ENCODE assay signal across 8 cellular contexts in the genomic region with DNA sequence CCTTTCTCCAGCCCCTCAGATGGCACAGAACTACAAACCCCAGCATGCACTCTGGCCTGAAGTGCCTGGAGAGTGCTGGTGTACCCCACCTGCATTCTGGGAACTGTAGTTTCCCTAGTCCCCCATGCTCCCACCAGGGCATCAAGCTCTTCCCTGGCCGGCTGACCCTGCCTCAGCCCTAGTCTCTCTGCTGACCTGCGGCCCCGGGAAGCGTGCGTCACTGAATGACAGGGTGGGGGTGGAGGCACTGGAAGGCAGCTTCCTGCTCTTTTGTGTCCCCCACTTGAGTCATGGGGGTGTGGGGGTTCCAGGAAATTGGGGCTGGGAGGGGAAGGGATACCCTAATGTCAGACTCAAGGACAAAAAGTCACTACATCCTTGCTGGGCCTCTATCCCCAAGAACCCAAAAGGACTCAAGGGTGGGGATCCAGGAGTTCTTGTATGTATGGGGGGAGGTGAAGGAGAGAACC. TPM values are rescaled to one million over a fixed set of nuclear protein-coding genes. Genes with fewer than 3 reads are reported as not detected.
DNase-seq lines count a peak whose midpoint lies in the region; ATAC-seq and TF ChIP-seq lines count a peak whose summit lies in the region.

No MANE protein-coding gene starts in this region.

- peak overlapping the region in 1 of 2 donors; percentile 39 for H3K27ac ChIP-seq in left lung
- H3K27ac ChIP-seq in foreskin keratinocyte, result no peak overlapping the region

- no peaks in the 10 kb centered on the region for H3K36me3 ChIP-seq in left lung

- no peak overlapping the region for H3K4me3 Mint-ChIP-seq in Calu3 (ENCODE audit: low read depth, unreplicated experiment)
- H3K4me3 Mint-ChIP-seq in effector memory CD8-positive, alpha-beta T cell, result no peak overlapping the region

- CTCF ChIA-PET in Calu3 (lab: Charles Lee), result interaction anchor here (0.6 to 1.2 kb wide), 2 partner anchors 10 to 26 kb away, joined by 3 to 4 read pairs; no protein-coding TSS in a partner anchor

- TF ChIP-seq CTCF in left lung (IDR thresholded peaks at IDR 0.05), result no peak
- TF ChIP-seq CTCF in Calu3 (IDR thresholded peaks at IDR 0.05; ENCODE audit: unreplicated experiment), result no peak
- no peak for TF ChIP-seq CTCF in foreskin keratinocyte (conservative IDR thresholded peaks at IDR 0.05)

- DNase-seq in DMS114 treated with DMSO at 0.1 percent for 48 hours (lab: John Stamatoyannopoulos, UW; ENCODE audit: unreplicated experiment), result peak; percentile 29
- peak; percentile 12 for DNase-seq in UCSD-AML1 (lab: John Stamatoyannopoulos, UW; ENCODE audit: unreplicated experiment)
- DNase-seq in left lung, result no peak
- DNase-seq in Calu3, result no peak
- DNase-seq in effector memory CD8-positive, alpha-beta T cell, result no peak
- no peak for DNase-seq in GOT3 (lab: John Stamatoyannopoulos, UW)
- DNase-seq in foreskin keratinocyte, result no peak

- no peak overlapping the region for H3K27ac Mint-ChIP-seq in Calu3 (ENCODE audit: unreplicated experiment)
- H3K27ac Mint-ChIP-seq in effector memory CD8-positive, alpha-beta T cell, result peak overlapping the region in 1 of 2 donors; percentile 16

- peaks cover 28% of the 10 kb centered on the region for H3K27me3 Mint-ChIP-seq in Calu3 (ENCODE audit: unreplicated experiment)
- H3K27me3 Mint-ChIP-seq in effector memory CD8-positive, alpha-beta T cell, result peaks cover 17 to 41% of the 10 kb centered on the region in 2 donors

- H3K27me3 ChIP-seq in left lung (peaks cover 0 to 24% of the 10 kb centered on the region in 2 donors), foreskin keratinocyte (peaks cover 3% of the 10 kb centered on the region)

- H3K9me3 ChIP-seq in left lung, result peaks cover 0 to 12% of the 10 kb centered on the region in 2 donors

- no peak overlapping the region for H3K4me3 ChIP-seq in left lung

- H3K9me3 Mint-ChIP-seq in Calu3 (ENCODE audit: low read depth, unreplicated experiment), result peaks cover 16% of the 10 kb centered on the region
- H3K9me3 Mint-ChIP-seq in effector memory CD8-positive, alpha-beta T cell, result peaks cover 0 to 15% of the 10 kb centered on the region in 2 donors

- H3K4me1 Mint-ChIP-seq in Calu3 (ENCODE audit: low read depth, unreplicated experiment), result peaks cover 25% of the 10 kb centered on the region
- H3K4me1 Mint-ChIP-seq in effector memory CD8-positive, alpha-beta T cell (ENCODE audit: low read depth in 2 of 2), result peaks cover 19% of the 10 kb centered on the region in 2 donors

- intact Hi-C loops in left lung (cut with DNase I) (no loop called here), Calu3 (cut with micrococcal nuclease; ENCODE audit: unreplicated experiment) (no loop called here)

- peaks cover 3 to 42% of the 10 kb centered on the region in 2 donors for H3K4me1 ChIP-seq in left lung
- no peaks in the 10 kb centered on the region for H3K4me1 ChIP-seq in foreskin keratinocyte

- peak; percentile 59 for ATAC-seq in HG02642 (IDR thresholded peaks at IDR 0.05; ENCODE audit: poor library complexity, unreplicated experiment)
- peak; percentile 43 for ATAC-seq in left lung
- ATAC-seq in effector memory CD8-positive, alpha-beta T cell (replicated peaks), result no peak
- ATAC-seq in foreskin keratinocyte, result no peak

- BruUV-seq in Calu3 (replicated peaks; lab: Mats Ljungman, UMichigan), result no TSS peak

- peaks cover 13% of the 10 kb centered on the region for H3K36me3 Mint-ChIP-seq in Calu3 (ENCODE audit: insufficient read depth, unreplicated experiment)
- H3K36me3 Mint-ChIP-seq in effector memory CD8-positive, alpha-beta T cell (ENCODE audit: insufficient read depth), result peaks cover 2% of the 10 kb centered on the region

RNA-seq across cellular contexts. Expression of gene NOS3, which starts 2.1 kb away (rescaled TPM):
- total RNA-seq in left lung, result 10 to 100 TPM; 12.1 to 21.8 TPM
- 0.71 and 1.1 TPM in 2 replicates for total RNA-seq in Calu3 (2022)
- 3.4 and 5.3 TPM in 2 replicates for total RNA-seq in foreskin keratinocyte
- 2.1 and 6.0 TPM in 2 replicates for polyA plus RNA-seq in foreskin keratinocyte

RNA-seq across cellular contexts. Expression of gene KCNH2, which starts 14.7 kb away (rescaled TPM):
- total RNA-seq in left lung (1 to 10 TPM in 1 of 2 donors, under 1 TPM in 1; 0.82 to 1.3 TPM), Calu3 (2022) (0.45 and 0.66 TPM in 2 replicates), foreskin keratinocyte (not detected in 2 replicates)
- polyA plus RNA-seq in foreskin keratinocyte, result not detected in 2 replicates

RNA-seq across cellular contexts. Expression of gene ATG9B, which starts 31.4 kb away (rescaled TPM):
- total RNA-seq in left lung (under 1 TPM; 0.68 to 0.70 TPM), Calu3 (2022) (7.9 and 17.7 TPM in 2 replicates), foreskin keratinocyte (0.18 and 0.31 TPM in 2 replicates)
- 0.16 and 0.20 TPM in 2 replicates for polyA plus RNA-seq in foreskin keratinocyte

RNA-seq across cellular contexts. Expression of gene ABCB8, which starts 35.4 kb away (rescaled TPM):
- total RNA-seq in left lung (10 to 100 TPM; 47.5 to 52.1 TPM), Calu3 (2022) (40.2 and 42.3 TPM in 2 replicates), foreskin keratinocyte (43.0 and 45.9 TPM in 2 replicates)
- 46.2 and 47.3 TPM in 2 replicates for polyA plus RNA-seq in foreskin keratinocyte

RNA-seq across cellular contexts. Expression of gene ASIC3, which starts 55.5 kb away (rescaled TPM):
- 1 to 10 TPM; 2.7 to 3.5 TPM for total RNA-seq in left lung
- total RNA-seq in Calu3 (2022), result 11.7 and 13.6 TPM in 2 replicates
- total RNA-seq in foreskin keratinocyte, result 0.25 and 0.95 TPM in 2 replicates
- 0.51 and 0.60 TPM in 2 replicates for polyA plus RNA-seq in foreskin keratinocyte

Comparison
In these comparisons a context has a peak if more than half of its experiments do, and no peak if none do; other contexts are left out.
1. DNase-seq: peak in DMS114 treated with DMSO at 0.1 percent for 48 hours (single experiment) and UCSD-AML1 (single experiment); none in left lung (0 of 2), Calu3 (single experiment), effector memory CD8-positive, alpha-beta T cell (0 of 3), GOT3 (single experiment) and foreskin keratinocyte (0 of 2).
2. ATAC-seq: peak in HG02642 (single experiment) and left lung (single experiment); none in effector memory CD8-positive, alpha-beta T cell (single experiment) and foreskin keratinocyte (single experiment).